ENCODE assay signal across 8 cellular contexts in genomic region chrX:48508400-48509244, GRCh38. TPM values are rescaled to one million over a fixed set of nuclear protein-coding genes. Genes with fewer than 3 reads are reported as not detected.
DNase-seq lines count a peak whose midpoint lies in the region; ATAC-seq and TF ChIP-seq lines count a peak whose summit lies in the region.

TSS of gene PORCN (plus strand) at chrX:48508992. CDS start at chrX:48509821, 829 bp downstream.

- H3K36me3 Mint-ChIP-seq in IgD-negative memory B cell (no peaks in the 10 kb centered on the region), osteocyte (ENCODE audit: unreplicated experiment) (peaks cover 4% of the 10 kb centered on the region)

- peak within 1 kb of the TSS; percentile 65 for H3K9ac ChIP-seq in SK-N-MC (ENCODE audit: insufficient read length)

- no peaks in the 10 kb centered on the region for H3K9me3 ChIP-seq in SK-N-MC (ENCODE audit: low read depth, low read length)
- no peaks in the 10 kb centered on the region for H3K9me3 ChIP-seq in thymus (ENCODE audit: control insufficient read depth)

- no peak within 1 kb of the TSS for H3K27ac ChIP-seq in SK-N-MC
- peak within 1 kb of the TSS; percentile 58 for H3K27ac ChIP-seq in thymus (ENCODE audit: low read depth)

- peaks cover 0 to 2% (median 0%) of the 10 kb centered on the region in 3 donors for H3K9me3 Mint-ChIP-seq in IgD-negative memory B cell
- H3K9me3 Mint-ChIP-seq in osteocyte (ENCODE audit: unreplicated experiment): no peaks in the 10 kb centered on the region

- H3K4me1 Mint-ChIP-seq in IgD-negative memory B cell (peaks cover 0 to 12% (median 6%) of the 10 kb centered on the region in 3 donors), osteocyte (ENCODE audit: unreplicated experiment) (peaks cover 12% of the 10 kb centered on the region)

- H3K27me3 Mint-ChIP-seq in IgD-negative memory B cell: peaks cover 3% of the 10 kb centered on the region
- H3K27me3 Mint-ChIP-seq in osteocyte (ENCODE audit: unreplicated experiment): no peaks in the 10 kb centered on the region

- H3K4me1 ChIP-seq in thymus (ENCODE audit: control insufficient read depth, insufficient read depth, low read length): peaks cover 5% of the 10 kb centered on the region

- H3K36me3 ChIP-seq in SK-N-MC (ENCODE audit: insufficient read depth, low read length): no peaks in the 10 kb centered on the region
- H3K36me3 ChIP-seq in thymus (ENCODE audit: control insufficient read depth, insufficient read depth): no peaks in the 10 kb centered on the region

- DNase-seq in COLO668 (lab: John Stamatoyannopoulos, UW; ENCODE audit: unreplicated experiment): peak; percentile 84
- no peak for DNase-seq in SK-N-MC (ENCODE audit: low read depth, low spot score)
- DNase-seq in activated naive CD4-positive, alpha-beta T cell treated with Interleukin-2 at 50 U/mL for 16 hours: peak; percentile 80
- DNase-seq in glomerular endothelial cell (ENCODE audit: extremely low read depth, low read depth, low spot score): no peak
- DNase-seq in osteocyte (ENCODE audit: extremely low spot score, unreplicated experiment): peak; percentile 88

- peak; percentile 76 for ATAC-seq in GM21381 (IDR thresholded peaks at IDR 0.05; ENCODE audit: unreplicated experiment)

- no peak for TF ChIP-seq CTCF in osteocyte (IDR thresholded peaks at IDR 0.05)

- no peaks in the 10 kb centered on the region for H3K27me3 ChIP-seq in thymus (ENCODE audit: control insufficient read depth, insufficient read depth)

- WGBS in thymus: under 1% methylated on average over 64 of the region's 65 CpGs

- H3K4me3 ChIP-seq in SK-N-MC: peak within 1 kb of the TSS; percentile 84
- peak within 1 kb of the TSS; percentile 70 for H3K4me3 ChIP-seq in thymus (ENCODE audit: low read length)

- H3K4me3 Mint-ChIP-seq in IgD-negative memory B cell: peak within 1 kb of the TSS; percentile 81 to 96 (median 93)
- H3K4me3 Mint-ChIP-seq in osteocyte (ENCODE audit: unreplicated experiment): peak within 1 kb of the TSS; percentile 85

- peak within 1 kb of the TSS; percentile 67 to 96 (median 93) for H3K27ac Mint-ChIP-seq in IgD-negative memory B cell
- H3K27ac Mint-ChIP-seq in osteocyte (ENCODE audit: unreplicated experiment): peak within 1 kb of the TSS; percentile 78

RNA-seq across cellular contexts. Expression of gene PORCN, which starts in this region (rescaled TPM):
- polyA plus RNA-seq in IgD-negative memory B cell (11.9 TPM), thymus (6.1 TPM)
- total RNA-seq in glomerular endothelial cell (15.0 and 24.2 TPM in 2 replicates), osteocyte (16.9 and 20.2 TPM in 2 replicates)

Comparison
In these comparisons a context has a peak if more than half of its experiments do, and no peak if none do; other contexts are left out.
1. DNase-seq: peak in COLO668 (single experiment), activated naive CD4-positive, alpha-beta T cell treated with Interleukin-2 at 50 U/mL for 16 hours (single experiment) and osteocyte (single experiment); none in SK-N-MC (single experiment) and glomerular endothelial cell (single experiment).